ENCODE assay signal across 1 cellular context in genomic region chr11:7968686-7969085, GRCh38.
TF ChIP-seq lines count a peak whose summit lies in the region.

No MANE protein-coding gene starts in this region.

TF ChIP-seq in WTC11, 78 proteins besides CTCF, POLR2A, EP300 and RAD21 (continued from another document):
- TF ChIP-seq IRF1 (CRISPR knock-in tag; IDR thresholded peaks at IDR 0.05), result no peak
- no peak for TF ChIP-seq E2F5 (CRISPR knock-in tag; IDR thresholded peaks at IDR 0.05)
- TF ChIP-seq CBFB (CRISPR knock-in tag; IDR thresholded peaks at IDR 0.05; ENCODE audit: low read depth), result no peak
- no peak for TF ChIP-seq ZMAT4 (CRISPR knock-in tag; IDR thresholded peaks at IDR 0.05)
- TF ChIP-seq PREB (CRISPR knock-in tag; IDR thresholded peaks at IDR 0.05; ENCODE audit: borderline replicate concordance), result no peak
- no peak for TF ChIP-seq ZSCAN18 (CRISPR knock-in tag; IDR thresholded peaks at IDR 0.05)
- TF ChIP-seq ZBTB21 (CRISPR knock-in tag; IDR thresholded peaks at IDR 0.05; ENCODE audit: borderline replicate concordance), result no peak
- no peak for TF ChIP-seq JAZF1 (CRISPR knock-in tag; IDR thresholded peaks at IDR 0.05)
- TF ChIP-seq ARID4B (CRISPR knock-in tag; IDR thresholded peaks at IDR 0.05; ENCODE audit: borderline replicate concordance), result no peak
- TF ChIP-seq NR1H2 (CRISPR knock-in tag; IDR thresholded peaks at IDR 0.05), result no peak
- no peak for TF ChIP-seq ELF4 (CRISPR knock-in tag; IDR thresholded peaks at IDR 0.05; ENCODE audit: low read depth)
- no peak for TF ChIP-seq ATF2 (CRISPR knock-in tag; IDR thresholded peaks at IDR 0.05; ENCODE audit: borderline replicate concordance, low read depth)
- TF ChIP-seq GABPB1 (CRISPR knock-in tag; IDR thresholded peaks at IDR 0.05), result no peak
